In the genomic region with DNA sequence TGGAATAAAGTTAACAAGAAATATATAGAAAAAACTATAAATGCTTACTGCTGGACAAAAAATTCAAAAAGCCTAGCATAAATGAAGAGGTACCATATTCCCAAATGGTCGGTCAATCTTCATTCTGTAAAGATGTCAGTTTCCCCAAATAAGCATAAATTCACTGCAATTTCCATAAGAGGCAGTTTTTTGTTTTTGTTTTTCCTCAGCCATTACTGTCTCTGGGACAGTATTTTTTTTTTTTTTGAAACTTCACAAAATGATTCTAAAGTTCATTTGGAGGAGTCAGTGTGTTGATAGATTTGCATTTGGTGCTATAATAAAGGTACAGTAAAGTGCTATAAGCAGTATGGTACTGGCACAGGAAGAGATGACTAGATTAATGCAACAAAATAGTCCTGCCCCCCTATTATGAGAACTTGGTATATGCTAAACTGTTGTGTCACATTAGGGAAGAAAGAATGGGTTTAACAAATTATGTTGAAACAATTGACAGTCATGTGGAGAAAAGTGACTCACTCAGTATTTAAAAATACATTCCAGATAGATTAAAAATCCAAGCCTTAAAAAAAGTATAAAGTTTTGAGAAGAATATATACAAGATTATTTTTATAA, we compare ENCODE assay signal across 9 cellular contexts. TPM values are rescaled to one million over a fixed set of nuclear protein-coding genes. Genes with fewer than 3 reads are reported as not detected.
DNase-seq lines count a peak whose midpoint lies in the region; ATAC-seq and TF ChIP-seq lines count a peak whose summit lies in the region.
"Had no signal": no experiment of that assay in that cellular context is flagged by ENCODE, and none has a peak within 500 bp of the region (broad histone marks: within the 10 kb centered on the region; RNA-seq: fewer than 3 reads in every experiment).

No MANE protein-coding gene starts in this region.

- no peak overlapping the region for H2AK5ac ChIP-seq in trophoblast cell (ENCODE audit: low read length)

- H2BK12ac ChIP-seq in trophoblast cell (ENCODE audit: low read length): no peak overlapping the region

- H3K4me2 ChIP-seq in OCI-LY7 (ENCODE audit: low read length): peak overlapping the region; percentile 16; the same call in 1 of the 2 replicates
- no peak overlapping the region for H3K4me2 ChIP-seq in trophoblast cell (ENCODE audit: low read length)

- peaks cover 19% of the 10 kb centered on the region for H4K20me1 ChIP-seq in OCI-LY7 (ENCODE audit: insufficient read depth, low read length)

- H4K91ac ChIP-seq in trophoblast cell (ENCODE audit: low read depth, low read length): no peak overlapping the region

- H3K4ac ChIP-seq in trophoblast cell (ENCODE audit: low read depth, low read length): no peak overlapping the region

- H4K8ac ChIP-seq in trophoblast cell (ENCODE audit: low read depth, low read length): no peak overlapping the region

- TF ChIP-seq CTCF in OCI-LY7 (conservative IDR thresholded peaks at IDR 0.05; ENCODE audit: low read length) (0 out of 2 replicates have a peak, but pooled peaks have one; percentile 14), dorsolateral prefrontal cortex (IDR thresholded peaks at IDR 0.05 in 54 of 56, conservative IDR thresholded peaks at IDR 0.05 in 2 of 56; ENCODE audit: low read depth in 1 of 56, partially characterized antibody in 56 of 56) (no peak)

- H3K27me3 ChIP-seq in CD4-positive, alpha-beta memory T cell (ENCODE audit: insufficient read depth, low read length): no peaks in the 10 kb centered on the region
- H3K27me3 ChIP-seq in dorsolateral prefrontal cortex: no peaks in the 10 kb centered on the region
- H3K27me3 ChIP-seq in trophoblast cell (ENCODE audit: insufficient read depth, low read length): no peaks in the 10 kb centered on the region

- H4K12ac ChIP-seq in trophoblast cell (ENCODE audit: low read depth, low read length): no peak overlapping the region

- H3K9me2 ChIP-seq in OCI-LY7 (ENCODE audit: insufficient read depth, low read length): no peaks in the 10 kb centered on the region

- H2BK5ac ChIP-seq in trophoblast cell (ENCODE audit: low read depth, low read length, poor library complexity): no peak overlapping the region

- no peak overlapping the region for H3K18ac ChIP-seq in trophoblast cell (ENCODE audit: low read length)

- no peak overlapping the region for H2BK120ac ChIP-seq in trophoblast cell (ENCODE audit: insufficient read depth, low read length, poor library complexity)

- no peak overlapping the region for H3K14ac ChIP-seq in trophoblast cell (ENCODE audit: low read length)

- H3K23ac ChIP-seq in trophoblast cell (ENCODE audit: low read length): no peak overlapping the region

- no peak for DNase-seq in CD4-positive, alpha-beta memory T cell
- no peak for DNase-seq in OCI-LY7 (ENCODE audit: low spot score)
- DNase-seq in dorsolateral prefrontal cortex: no peak
- DNase-seq in trophoblast cell: peak; percentile 13 to 75
- no peak for DNase-seq in NCI-H774 (lab: John Stamatoyannopoulos, UW)
- DNase-seq: NK-92 treated with Interleukin-12 subunit alpha and Interleukin-12 subunit beta, amount 100 ng/mL, for 24 hours had no signal

- peaks cover 28% of the 10 kb centered on the region for H3K4me1 ChIP-seq in CD4-positive, alpha-beta memory T cell (ENCODE audit: insufficient read depth, low read length)
- H3K4me1 ChIP-seq in OCI-LY7 (ENCODE audit: insufficient read depth, low read length, poor library complexity, severe bottlenecking) (peaks cover 56% of the 10 kb centered on the region), trophoblast cell (ENCODE audit: control insufficient read depth in 1 of 2, insufficient read depth in 2 of 2, low read length in 2 of 2) (peaks cover 32 to 41% of the 10 kb centered on the region in 2 experiments)

- H3K79me2 ChIP-seq in OCI-LY7 (ENCODE audit: insufficient read depth, low read depth, low read length) (peaks cover 21% of the 10 kb centered on the region), trophoblast cell (ENCODE audit: control insufficient read depth, insufficient read depth, low read length, poor library complexity) (peaks cover 27% of the 10 kb centered on the region)

- peaks cover 8% of the 10 kb centered on the region for H3K36me3 ChIP-seq in CD4-positive, alpha-beta memory T cell (ENCODE audit: insufficient read depth, low read length)
- peaks cover 8% of the 10 kb centered on the region for H3K36me3 ChIP-seq in OCI-LY7 (ENCODE audit: insufficient read depth, low read length)
- H3K36me3 ChIP-seq in trophoblast cell (ENCODE audit: control insufficient read depth in 1 of 2, insufficient read depth in 2 of 2, low read length in 2 of 2): peaks cover 3 to 6% of the 10 kb centered on the region in 2 experiments

- no peak overlapping the region for H3K4me3 Mint-ChIP-seq in CD4-positive, alpha-beta memory T cell

- POLR2A ChIA-PET in CD4-positive, alpha-beta memory T cell (lab: Charles Lee; ENCODE audit: partially characterized antibody): interaction anchor here (1.1 to 11.4 kb wide), 3 partner anchors 43 to 111 kb away, joined by 3 to 352 read pairs (median 58); no protein-coding TSS in a partner anchor
- POLR2A ChIA-PET in OCI-LY7 (lab: Charles Lee): no interaction called here

- BruUV-seq in OCI-LY7 (replicated peaks; lab: Mats Ljungman, UMichigan): no TSS peak

- no peaks in the 10 kb centered on the region for H3K9me3 ChIP-seq in CD4-positive, alpha-beta memory T cell (ENCODE audit: control insufficient read depth in 1 of 2, low read length in 2 of 2)
- H3K9me3 ChIP-seq in OCI-LY7 (ENCODE audit: low read length): no peaks in the 10 kb centered on the region
- H3K9me3 ChIP-seq in trophoblast cell (ENCODE audit: insufficient read depth, low read depth, low read length): no peaks in the 10 kb centered on the region

- no CpG with 5 or more reads among the region's 1 CpG for WGBS in trophoblast cell (ENCODE audit: extremely low coverage, insufficient coverage, insufficient read length)

- peak overlapping the region in 6 of 7 donors; percentile 14 to 90 (median 47) for H3K27ac Mint-ChIP-seq in CD4-positive, alpha-beta memory T cell

- H3K36me3 Mint-ChIP-seq in CD4-positive, alpha-beta memory T cell: peaks cover 11 to 28% of the 10 kb centered on the region in 2 donors

- no peak overlapping the region for H3K4me3 ChIP-seq in CD4-positive, alpha-beta memory T cell (ENCODE audit: low read length in 2 of 2)
- no peak overlapping the region for H3K4me3 ChIP-seq in OCI-LY7 (ENCODE audit: low read depth, low read length, poor library complexity, severe bottlenecking)
- peak overlapping the region in 12 of 59 donors; percentile 6 to 100 (median 58) for H3K4me3 ChIP-seq in dorsolateral prefrontal cortex
- no peak overlapping the region for H3K4me3 ChIP-seq in trophoblast cell (ENCODE audit: low read depth, low read length)

- CTCF ChIA-PET in CD4-positive, alpha-beta memory T cell (lab: Charles Lee; ENCODE audit: partially characterized antibody): interaction anchor here (0.7 to 14.1 kb wide), 6 partner anchors 24 to 138 kb away, joined by 3 to 90 read pairs (median 4); no protein-coding TSS in a partner anchor
- CTCF ChIA-PET in OCI-LY7 (lab: Charles Lee; ENCODE audit: unreplicated experiment): no interaction called here

- no peak overlapping the region for H3K9ac ChIP-seq in trophoblast cell (ENCODE audit: low read length)

- H3K79me1 ChIP-seq in trophoblast cell (ENCODE audit: low read length): peaks cover 47% of the 10 kb centered on the region

- peaks cover 22 to 62% (median 31%) of the 10 kb centered on the region in 4 donors for H3K4me1 Mint-ChIP-seq in CD4-positive, alpha-beta memory T cell

- H3K9me3 Mint-ChIP-seq in CD4-positive, alpha-beta memory T cell: peaks cover 0 to 3% (median 0%) of the 10 kb centered on the region in 8 donors

- H3K27ac ChIP-seq in CD4-positive, alpha-beta memory T cell (ENCODE audit: low read depth, low read length): no peak overlapping the region
- H3K27ac ChIP-seq in OCI-LY7 (ENCODE audit: low read depth, low read length, poor library complexity, severe bottlenecking) (no peak overlapping the region), dorsolateral prefrontal cortex (peak overlapping the region; percentile 92 to 100 (median 99)), trophoblast cell (ENCODE audit: low read depth, low read length) (no peak overlapping the region)

- ATAC-seq in GM19324 (IDR thresholded peaks at IDR 0.05; ENCODE audit: low FRiP score, unreplicated experiment): no peak
- no peak for ATAC-seq in GM21423 (IDR thresholded peaks at IDR 0.05; ENCODE audit: unreplicated experiment)
- ATAC-seq in GM18498 (IDR thresholded peaks at IDR 0.05; ENCODE audit: unreplicated experiment): no peak

- intact Hi-C loops in CD4-positive, alpha-beta memory T cell (cut with micrococcal nuclease): loop anchor here (5.0 kb wide), 1 partner anchor 73 kb away; no protein-coding TSS in a partner anchor
- intact Hi-C loops in OCI-LY7 (cut with micrococcal nuclease; ENCODE audit: unreplicated experiment) (no loop called here), dorsolateral prefrontal cortex (cut with DNase I) (loop anchor here in 1 of 2 donors (5.0 kb wide), 1 partner anchor 153 kb away; a partner anchor contains a TSS)

- no peaks in the 10 kb centered on the region for H3K27me3 Mint-ChIP-seq in CD4-positive, alpha-beta memory T cell

- H2AFZ ChIP-seq in OCI-LY7 (ENCODE audit: low read length) (no peak overlapping the region), trophoblast cell (ENCODE audit: insufficient read depth, low read length, poor library complexity) (no peak overlapping the region)

RNA-seq across cellular contexts. Expression of a gene that starts 2.5 kb away (rescaled TPM):
- total RNA-seq in CD4-positive, alpha-beta memory T cell: 100 to 1,000 TPM; 695 to 763 TPM
- 1,000 to 10,000 TPM; 3,123 to 3,378 TPM for polyA plus RNA-seq in CD4-positive, alpha-beta memory T cell
- total RNA-seq in OCI-LY7 (2014; rRNA removed; shearing (Covaris generic)): 143 and 153 TPM in 2 replicates
- total RNA-seq in OCI-LY7 (2022) (185 and 245 TPM in 2 replicates), dorsolateral prefrontal cortex (1,000 to 10,000 TPM; 2,016 to 5,225 (median 3,057) TPM)
- 4,036 and 4,076 TPM in 2 replicates for polyA plus RNA-seq in trophoblast cell (2013)

RNA-seq across cellular contexts. Expression of a gene that starts 19.8 kb away (rescaled TPM):
- total RNA-seq in CD4-positive, alpha-beta memory T cell: under 1 TPM; 0.26 to 0.50 TPM
- polyA plus RNA-seq in CD4-positive, alpha-beta memory T cell: 1 to 10 TPM; 1.3 TPM
- 1.5 and 3.1 TPM in 2 replicates for total RNA-seq in OCI-LY7 (2014; rRNA removed; shearing (Covaris generic))
- total RNA-seq in OCI-LY7 (2022): 1.9 and 3.3 TPM in 2 replicates
- total RNA-seq in dorsolateral prefrontal cortex: 100 to 1,000 TPM in 2 of 120 experiments, 10 to 100 TPM in 118; 10.7 to 176 (median 32.0) TPM
- 0.93 and 1.1 TPM in 2 replicates for polyA plus RNA-seq in trophoblast cell (2013)

RNA-seq across cellular contexts. Expression of a gene that starts 52.6 kb away (rescaled TPM):
- under 1 TPM; 0.44 to 0.53 TPM for total RNA-seq in CD4-positive, alpha-beta memory T cell
- not detected for polyA plus RNA-seq in CD4-positive, alpha-beta memory T cell
- not detected in 2 replicates for total RNA-seq in OCI-LY7 (2014; rRNA removed; shearing (Covaris generic))
- total RNA-seq in OCI-LY7 (2022): not detected in 2 replicates
- total RNA-seq in dorsolateral prefrontal cortex: 10 to 100 TPM in 71 of 120 experiments, 1 to 10 TPM in 49; 5.8 to 23.3 (median 10.7) TPM
- polyA plus RNA-seq in trophoblast cell (2013): 22.0 and 24.2 TPM in 2 replicates

Comparison
In these comparisons a context has a peak if more than half of its experiments do, and no peak if none do; other contexts are left out.
1. DNase-seq: peak in trophoblast cell (2 of 2); none in CD4-positive, alpha-beta memory T cell (0 of 5), OCI-LY7 (single experiment), dorsolateral prefrontal cortex (0 of 10) and NCI-H774 (single experiment).
2. H3K27ac ChIP-seq: peak in dorsolateral prefrontal cortex (59 of 59); none in CD4-positive, alpha-beta memory T cell (single experiment), OCI-LY7 (single experiment) and trophoblast cell (single experiment).
3. RNA of a gene that starts 52.6 kb away (total RNA-seq): 5.8 to 23.3 TPM in dorsolateral prefrontal cortex; 0.44 to 0.53 TPM in CD4-positive, alpha-beta memory T cell and not detected in OCI-LY7; every median in the first group is over 4 times any median in the second.